ENCODE assay signal across 15 cellular contexts in the genomic region with DNA sequence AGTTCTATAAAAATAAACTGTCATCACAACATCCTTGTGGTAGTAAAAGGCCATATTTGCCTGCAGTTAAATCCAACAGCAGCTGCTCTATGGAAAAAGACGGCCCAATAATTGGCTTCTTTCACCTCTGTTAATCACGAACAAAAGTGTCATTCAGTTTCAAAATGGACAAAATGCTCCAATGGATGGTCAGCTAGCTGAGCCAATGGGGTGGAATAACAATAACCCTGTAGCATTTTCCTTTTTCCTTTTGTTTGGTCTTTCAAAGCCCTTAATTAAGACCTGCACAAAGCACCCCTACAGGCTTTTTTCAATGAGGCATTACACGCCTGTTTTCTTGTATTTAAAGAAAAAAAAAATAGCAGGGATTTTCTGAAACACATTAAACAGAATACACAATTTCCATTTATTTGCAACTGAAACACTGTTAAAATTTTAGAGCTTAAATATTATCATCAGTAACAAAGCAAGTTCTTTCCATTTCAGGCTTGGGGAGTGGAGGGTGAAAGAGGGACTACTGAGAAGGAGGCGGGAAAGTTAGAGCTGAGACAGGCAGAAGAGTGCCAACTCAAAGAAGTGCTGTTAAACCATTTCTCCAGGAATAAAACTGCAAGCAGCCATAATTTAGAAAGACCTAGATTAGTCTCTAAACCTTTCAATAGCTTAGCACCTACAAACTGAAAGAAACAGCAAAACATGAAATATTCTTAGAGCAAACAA. TPM values are rescaled to one million over a fixed set of nuclear protein-coding genes. Genes with fewer than 3 reads are reported as not detected.
A peak's percentile ranks its signal among the peaks of the same experiment; 100 is the strongest.
DNase-seq lines count a peak whose midpoint lies in the region; ATAC-seq and TF ChIP-seq lines count a peak whose summit lies in the region.
"Had no signal": no experiment of that assay in that cellular context is flagged by ENCODE, and none has a peak within 500 bp of the region (broad histone marks: within the 10 kb centered on the region; RNA-seq: fewer than 3 reads in every experiment).

No MANE protein-coding gene starts in this region.

- intact Hi-C loops in spleen (cut with DNase I; ENCODE audit: low total_unique reads): no loop called here

- peaks cover 0 to 5% (median 0%) of the 10 kb centered on the region in 6 donors for H3K4me1 ChIP-seq in spleen

- H3K27me3 ChIP-seq in spleen (replicated peaks in 1 of 7): no peaks in the 10 kb centered on the region

- no peak for TF ChIP-seq CTCF in spleen (IDR thresholded peaks at IDR 0.05 in 8 of 11, conservative IDR thresholded peaks at IDR 0.05 in 3 of 11)

- DNase-seq in COLO668 (lab: John Stamatoyannopoulos, UW; ENCODE audit: unreplicated experiment) (peak; percentile 17), NCI-H146 treated with DMSO at 0.1 percent for 48 hours (lab: John Stamatoyannopoulos, UW; ENCODE audit: unreplicated experiment) (peak; percentile 99), medulla oblongata (ENCODE audit: extremely low spot score) (peak; percentile 91), spleen (no peak)
- DNase-seq in activated T-cell treated with anti-CD3 and anti-CD28 coated beads, Interleukin-2, amount 50 U/mL, for 1 hour: no peak
- DNase-seq: activated CD8-positive, alpha-beta T cell treated with anti-CD3 and anti-CD28 coated beads for 36 hours; activated naive CD8-positive, alpha-beta T cell treated with anti-CD3 and anti-CD28 coated beads, Interleukin-2, amount 10 ng/mL, durations not matched to agents 7 days and 5 days; dermis blood vessel endothelial cell; stimulated activated CD8-positive, alpha-beta memory T cell treated with anti-CD3 and anti-CD28 coated beads, Interleukin-4, amount 100 ng/mL, for 48 hours; SW 1271 had no signal

- H3K4me3 ChIP-seq in spleen: no peak overlapping the region
- H3K4me3 ChIP-seq: K562, smooth muscle cell had no signal

- H3K9me3 ChIP-seq in spleen: no peaks in the 10 kb centered on the region

- H3K27ac ChIP-seq in angular gyrus (ENCODE audit: low read depth, low read length) (peak overlapping the region; percentile 76), spleen (no peak overlapping the region)

- no peak for ATAC-seq in GM18868 (IDR thresholded peaks at IDR 0.05; ENCODE audit: unreplicated experiment)
- ATAC-seq in GM18520 (IDR thresholded peaks at IDR 0.05; ENCODE audit: unreplicated experiment): no peak
- ATAC-seq: activated CD8-positive, alpha-beta T cell treated with anti-CD3 and anti-CD28 coated beads for 36 hours had no signal

- no peak for TF ChIP-seq POLR2A in spleen (IDR thresholded peaks at IDR 0.05)

- 88 to 96% (median 93%) methylated on average over 4 of the region's 4 CpGs for WGBS in spleen, 5 donors

- H3K36me3 ChIP-seq in spleen: no peaks in the 10 kb centered on the region

RNA-seq across cellular contexts. Expression of a gene that starts 28.7 kb away (rescaled TPM):
- 10 to 100 TPM; 12.3 to 47.2 (median 33.8) TPM for total RNA-seq in spleen
- polyA plus RNA-seq in spleen: 1 to 10 TPM; 1.5 to 5.1 (median 1.5) TPM

Comparison
In these comparisons a context has a peak if more than half of its experiments do, and no peak if none do; other contexts are left out.
1. DNase-seq: peak in COLO668 (single experiment), NCI-H146 treated with DMSO at 0.1 percent for 48 hours (single experiment) and medulla oblongata (single experiment); none in activated T-cell treated with anti-CD3 and anti-CD28 coated beads, Interleukin-2, amount 50 U/mL, for 1 hour (single experiment) and spleen (single experiment).